20 cellular contexts compared by ENCODE assay signal in the genomic region with DNA sequence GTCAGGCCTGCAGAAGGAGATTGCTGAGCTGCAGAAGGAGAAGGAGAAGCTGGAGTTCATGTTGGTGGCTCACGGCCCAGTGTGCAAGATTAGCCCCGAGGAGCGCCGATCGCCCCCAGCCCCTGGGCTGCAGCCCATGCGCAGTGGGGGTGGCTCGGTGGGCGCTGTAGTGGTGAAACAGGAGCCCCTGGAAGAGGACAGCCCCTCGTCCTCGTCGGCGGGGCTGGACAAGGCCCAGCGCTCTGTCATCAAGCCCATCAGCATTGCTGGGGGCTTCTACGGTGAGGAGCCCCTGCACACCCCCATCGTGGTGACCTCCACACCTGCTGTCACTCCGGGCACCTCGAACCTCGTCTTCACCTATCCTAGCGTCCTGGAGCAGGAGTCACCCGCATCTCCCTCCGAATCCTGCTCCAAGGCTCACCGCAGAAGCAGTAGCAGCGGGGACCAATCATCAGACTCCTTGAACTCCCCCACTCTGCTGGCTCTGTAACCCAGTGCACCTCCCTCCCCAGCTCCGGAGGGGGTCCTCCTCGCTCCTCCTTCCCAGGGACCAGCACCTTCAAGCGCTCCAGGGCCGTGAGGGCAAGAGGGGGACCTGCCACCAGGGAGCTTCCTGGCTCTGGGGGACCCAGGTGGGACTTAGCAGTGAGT. TPM values are rescaled to one million over a fixed set of nuclear protein-coding genes. Genes with fewer than 3 reads are reported as not detected.
DNase-seq lines count a peak whose midpoint lies in the region; ATAC-seq and TF ChIP-seq lines count a peak whose summit lies in the region.
"Had no signal": no experiment of that assay in that cellular context is flagged by ENCODE, and none has a peak within 500 bp of the region (broad histone marks: within the 10 kb centered on the region; RNA-seq: fewer than 3 reads in every experiment).

No MANE protein-coding gene starts in this region.

- H3K27me3 ChIP-seq in spleen (replicated peaks in 1 of 7) = no peaks in the 10 kb centered on the region
- H3K27me3 ChIP-seq: suprapubic skin had no signal

- H3K4me3 Mint-ChIP-seq in activated naive CD4-positive, alpha-beta T cell treated with anti-CD3 and anti-CD28 coated beads for 36 hours = no peak overlapping the region
- peak overlapping the region; percentile 45 to 80 for H3K4me3 Mint-ChIP-seq in effector memory CD8-positive, alpha-beta T cell
- peak overlapping the region in 1 of 3 donors; percentile 25 for H3K4me3 Mint-ChIP-seq in T-cell
- H3K4me3 Mint-ChIP-seq: HFFc6 had no signal

- H3K4me3 ChIP-seq in spleen = no peak overlapping the region
- H3K4me3 ChIP-seq: suprapubic skin had no signal

- no peak for TF ChIP-seq POLR2A in spleen (IDR thresholded peaks at IDR 0.05)

- 93 to 97% (median 95%) methylated on average over 23 to 27 of the region's 27 CpGs for WGBS in spleen, 5 donors

- peaks cover 77% of the 10 kb centered on the region for H3K36me3 Mint-ChIP-seq in activated naive CD4-positive, alpha-beta T cell treated with anti-CD3 and anti-CD28 coated beads for 36 hours (ENCODE audit: low read depth)
- H3K36me3 Mint-ChIP-seq in effector memory CD8-positive, alpha-beta T cell (ENCODE audit: insufficient read depth) = peaks cover 99% of the 10 kb centered on the region
- peaks cover 33% of the 10 kb centered on the region for H3K36me3 Mint-ChIP-seq in T-cell

- CTCF ChIA-PET in activated naive CD4-positive, alpha-beta T cell treated with anti-CD3 and anti-CD28 coated beads for 36 hours (lab: Charles Lee) = interaction anchor here (1.0 to 1.1 kb wide), 2 partner anchors 11 to 13 kb away, joined by 3 to 5 read pairs; no protein-coding TSS in a partner anchor
- CTCF ChIA-PET in T-cell (lab: Charles Lee) = interaction anchor here in 1 of 2 donors (1.1 kb wide), 1 partner anchor 40 kb away, joined by 3 read pairs; no protein-coding TSS in a partner anchor

- no peak for DNase-seq in activated naive CD4-positive, alpha-beta T cell treated with anti-CD3 and anti-CD28 coated beads for 36 hours
- no peak for DNase-seq in activated naive CD4-positive, alpha-beta T cell treated with anti-CD3 and anti-CD28 coated beads, Interleukin-2, amount 50 U/mL, for 16 hours
- no peak for DNase-seq in effector memory CD8-positive, alpha-beta T cell
- peak; percentile 77 for DNase-seq in spleen
- no peak for DNase-seq in NCI-H748 (lab: John Stamatoyannopoulos, UW; ENCODE audit: unreplicated experiment)
- no peak for DNase-seq in NCI-H146 (lab: John Stamatoyannopoulos, UW)
- DNase-seq in T-cell = no peak
- DNase-seq: anterior cingulate cortex; central memory CD4-positive, alpha-beta T cell; effector CD4-positive, alpha-beta T cell; HFFc6; NCI-H187 treated with DMSO at 0.1 percent for 48 hours; NCI-H345; NK-92 treated with Interleukin-12 subunit alpha and Interleukin-12 subunit beta, amount 100 ng/mL, for 24 hours; stimulated activated CD4-positive, alpha-beta T cell treated with anti-CD3 and anti-CD28 coated beads, Interleukin-12 subunit alpha, Interleukin-12 subunit beta, amount 100 ng/mL, for 4 hours; stimulated activated CD8-positive, alpha-beta memory T cell treated with anti-CD3 and anti-CD28 coated beads, Interleukin-4, amount 100 ng/mL, for 48 hours had no signal

- H3K4me1 Mint-ChIP-seq in activated naive CD4-positive, alpha-beta T cell treated with anti-CD3 and anti-CD28 coated beads for 36 hours (ENCODE audit: low read depth) = peaks cover 50% of the 10 kb centered on the region
- H3K4me1 Mint-ChIP-seq in effector memory CD8-positive, alpha-beta T cell (ENCODE audit: low read depth in 2 of 2) = peaks cover 55 to 68% of the 10 kb centered on the region in 2 donors
- peaks cover 44 to 54% (median 52%) of the 10 kb centered on the region in 3 donors for H3K4me1 Mint-ChIP-seq in T-cell

- no peak for TF ChIP-seq CTCF in spleen (IDR thresholded peaks at IDR 0.05 in 8 of 11, conservative IDR thresholded peaks at IDR 0.05 in 3 of 11)

- ATAC-seq in effector memory CD8-positive, alpha-beta T cell (replicated peaks) = no peak
- no peak for ATAC-seq in T-cell (replicated peaks in 1 of 4)
- ATAC-seq: esophagus mucosa had no signal

- no peaks in the 10 kb centered on the region for H3K27me3 Mint-ChIP-seq in activated naive CD4-positive, alpha-beta T cell treated with anti-CD3 and anti-CD28 coated beads for 36 hours (ENCODE audit: low read depth)
- H3K27me3 Mint-ChIP-seq in effector memory CD8-positive, alpha-beta T cell = no peaks in the 10 kb centered on the region
- no peaks in the 10 kb centered on the region for H3K27me3 Mint-ChIP-seq in T-cell

- H3K9me3 Mint-ChIP-seq in activated naive CD4-positive, alpha-beta T cell treated with anti-CD3 and anti-CD28 coated beads for 36 hours = no peaks in the 10 kb centered on the region
- no peaks in the 10 kb centered on the region for H3K9me3 Mint-ChIP-seq in effector memory CD8-positive, alpha-beta T cell
- no peaks in the 10 kb centered on the region for H3K9me3 Mint-ChIP-seq in T-cell
- H3K9me3 Mint-ChIP-seq: HFFc6 had no signal

- H3K4me1 ChIP-seq in spleen = peaks cover 26 to 88% (median 66%) of the 10 kb centered on the region in 6 donors

- no peaks in the 10 kb centered on the region for H3K36me3 ChIP-seq in KOPT-K1 (ENCODE audit: insufficient read depth, low read length)
- H3K36me3 ChIP-seq in spleen = peaks cover 0 to 98% (median 81%) of the 10 kb centered on the region in 6 donors

- H3K27ac ChIP-seq in KOPT-K1 (ENCODE audit: low read depth, low read length, poor library complexity, severe bottlenecking) (peak overlapping the region; percentile 90), spleen (peak overlapping the region in 3 of 8 donors; percentile 81 to 92 (median 84))
- H3K27ac ChIP-seq: HL-60, suprapubic skin had no signal

- POLR2A ChIA-PET in T-cell (lab: Charles Lee) = no interaction called here

- H3K9me3 ChIP-seq in KOPT-K1 (ENCODE audit: insufficient read depth, low read length, poor library complexity, severe bottlenecking) (no peaks in the 10 kb centered on the region), spleen (no peaks in the 10 kb centered on the region)
- H3K9me3 ChIP-seq: suprapubic skin had no signal

- intact Hi-C loops in activated naive CD4-positive, alpha-beta T cell treated with anti-CD3 and anti-CD28 coated beads for 36 hours (cut with micrococcal nuclease) = loop anchor here (5.0 kb wide), 1 partner anchor 520 kb away; the partner anchor contains the start of genes BABAM2 and RBKS
- intact Hi-C loops in spleen (cut with DNase I; ENCODE audit: low total_unique reads) = no loop called here

- peak overlapping the region; percentile 50 for H3K27ac Mint-ChIP-seq in activated naive CD4-positive, alpha-beta T cell treated with anti-CD3 and anti-CD28 coated beads for 36 hours
- peak overlapping the region; percentile 100 for H3K27ac Mint-ChIP-seq in effector memory CD8-positive, alpha-beta T cell
- no peak overlapping the region for H3K27ac Mint-ChIP-seq in T-cell

RNA-seq across cellular contexts. Expression of gene FOSL2, which starts 19.4 kb away (rescaled TPM):
- total RNA-seq in activated naive CD4-positive, alpha-beta T cell treated with anti-CD3 and anti-CD28 coated beads for 36 hours = 100 to 1,000 TPM; 102 to 110 TPM
- total RNA-seq in spleen = 100 to 1,000 TPM in 3 of 7 donors, 10 to 100 TPM in 4; 53.0 to 134 (median 97.1) TPM
- polyA plus RNA-seq in spleen = 10 to 100 TPM in 1 of 3 donors, 1 to 10 TPM in 2; 3.2 to 14.8 (median 4.7) TPM
- 100 to 1,000 TPM in 1 of 5 donors, 10 to 100 TPM in 3, 1 to 10 TPM in 1; 9.7 to 144 (median 18.5) TPM for total RNA-seq in T-cell

Comparison
In these comparisons a context has a peak if more than half of its experiments do, and no peak if none do; other contexts are left out.
1. H3K27ac Mint-ChIP-seq: peak in activated naive CD4-positive, alpha-beta T cell treated with anti-CD3 and anti-CD28 coated beads for 36 hours (single experiment) and effector memory CD8-positive, alpha-beta T cell (2 of 2); none in T-cell (0 of 2).